ENCODE assay signal across 8 cellular contexts in genomic region chr6:160667854-160668481, GRCh38. TPM values are rescaled to one million over a fixed set of nuclear protein-coding genes. Genes with fewer than 3 reads are reported as not detected.
DNase-seq lines count a peak whose midpoint lies in the region; ATAC-seq, FAIRE-seq and TF ChIP-seq lines count a peak whose summit lies in the region.

No MANE protein-coding gene starts in this region.

- FAIRE-seq in RCC 7860 (lab: Jason Lieb, UNC) = no peak

- TF ChIP-seq CTCF in epithelial cell of esophagus (IDR thresholded peaks at IDR 0.05; ENCODE audit: insufficient read depth, low read depth, low read length, missing control alignments) (peak; percentile 72), omental fat pad (IDR thresholded peaks at IDR 0.05) (no peak)

- DNase-seq in COLO668 (lab: John Stamatoyannopoulos, UW; ENCODE audit: unreplicated experiment) (peak; percentile 8), RCC 7860 (ENCODE audit: low spot score) (peak; percentile 7), epithelial cell of esophagus (ENCODE audit: low read depth) (peak; percentile 65), omental fat pad (ENCODE audit: low spot score) (no peak)
- peak; percentile 2 to 11 for DNase-seq in stimulated activated CD8-positive, alpha-beta memory T cell treated with anti-CD3 and anti-CD28 coated beads, Interleukin-15, amount 100 ng/mL, for 48 hours (ENCODE audit: low read depth in 2 of 2)

- H3K4me3 ChIP-seq in epithelial cell of esophagus (ENCODE audit: low read length) = no peak overlapping the region

- ATAC-seq in GM18873 (IDR thresholded peaks at IDR 0.05; ENCODE audit: low FRiP score, unreplicated experiment) (peak; percentile 47), HG03159 (IDR thresholded peaks at IDR 0.05; ENCODE audit: unreplicated experiment) (peak; percentile 94), omental fat pad (ENCODE audit: low FRiP score) (no peak), GM18517 (IDR thresholded peaks at IDR 0.05; ENCODE audit: unreplicated experiment) (no peak)

RNA-seq across cellular contexts. Expression of gene LPA, which starts 3.9 kb away (rescaled TPM):
- under 1 TPM in 2 of 4 donors, not detected in 2; 0.24 to 0.65 TPM for total RNA-seq in omental fat pad

RNA-seq across cellular contexts. Expression of gene PLG, which starts 34.1 kb away (rescaled TPM):
- not detected for total RNA-seq in omental fat pad

Comparison
In these comparisons a context has a peak if more than half of its experiments do, and no peak if none do; other contexts are left out.
1. ATAC-seq: peak in GM18873 (single experiment) and HG03159 (single experiment); none in omental fat pad (single experiment) and GM18517 (single experiment).